In genomic region chrX:73849054-73849453, GRCh38 we compare ENCODE assay signal across 19 cellular contexts. TPM values are rescaled to one million over a fixed set of nuclear protein-coding genes. Genes with fewer than 3 reads are reported as not detected.
DNase-seq lines count a peak whose midpoint lies in the region; ATAC-seq and TF ChIP-seq lines count a peak whose summit lies in the region.
"Had no signal": no experiment of that assay in that cellular context is flagged by ENCODE, and none has a peak within 500 bp of the region (broad histone marks: within the 10 kb centered on the region; RNA-seq: fewer than 3 reads in every experiment).

No MANE protein-coding gene starts in this region.

- H3K4me3 Mint-ChIP-seq in CD4-positive, CD25-positive, alpha-beta regulatory T cell, result peak overlapping the region in 3 of 4 donors; percentile 71 to 84 (median 81)
- H3K4me3 Mint-ChIP-seq: activated B cell treated with CpG ODN at 0.5 μM for 24 hours, nephron progenitor cell had no signal

- no peaks in the 10 kb centered on the region for H3K9me3 ChIP-seq in CD4-positive, CD25-positive, alpha-beta regulatory T cell (ENCODE audit: control insufficient read depth in 2 of 2, low read length in 2 of 2)
- H3K9me3 ChIP-seq in HUES48 (ENCODE audit: control insufficient read depth, insufficient read depth, low read length), result peaks cover 68% of the 10 kb centered on the region
- no peaks in the 10 kb centered on the region for H3K9me3 ChIP-seq in mucosa of rectum (ENCODE audit: control insufficient read depth in 2 of 2, low read length in 2 of 2)
- H3K9me3 ChIP-seq: sigmoid colon, testis had no signal

- H3K9ac ChIP-seq in HUES48 (ENCODE audit: low read depth, low read length), result no peak overlapping the region
- H3K9ac ChIP-seq in mucosa of rectum (ENCODE audit: low read depth in 1 of 2, low read length in 2 of 2), result no peak overlapping the region

- H3K36me3 ChIP-seq in CD4-positive, CD25-positive, alpha-beta regulatory T cell (ENCODE audit: control insufficient read depth, insufficient read depth, low read length), result no peaks in the 10 kb centered on the region
- H3K36me3 ChIP-seq in HUES48 (ENCODE audit: control insufficient read depth, insufficient read depth, low read length), result no peaks in the 10 kb centered on the region
- H3K36me3 ChIP-seq in brain microvascular endothelial cell (replicated peaks), result no peaks in the 10 kb centered on the region
- H3K36me3 ChIP-seq in mucosa of rectum (ENCODE audit: control insufficient read depth in 2 of 2, insufficient read depth in 2 of 2, low read length in 2 of 2), result peaks cover 0 to 7% of the 10 kb centered on the region in 2 donors
- H3K36me3 ChIP-seq: sigmoid colon had no signal

- H3K27me3 Mint-ChIP-seq in CD4-positive, CD25-positive, alpha-beta regulatory T cell, result no peaks in the 10 kb centered on the region
- H3K27me3 Mint-ChIP-seq: activated B cell treated with CpG ODN at 0.5 μM for 24 hours had no signal

- peaks cover 4% of the 10 kb centered on the region for H3K4me1 ChIP-seq in CD4-positive, CD25-positive, alpha-beta regulatory T cell (ENCODE audit: control insufficient read depth, insufficient read depth, low read length, poor library complexity, severe bottlenecking)
- H3K4me1 ChIP-seq in HUES48 (ENCODE audit: control insufficient read depth, insufficient read depth, low read length) (peaks cover 11% of the 10 kb centered on the region), mucosa of rectum (ENCODE audit: control insufficient read depth in 2 of 2, insufficient read depth in 2 of 2, low read length in 2 of 2) (peaks cover 6 to 16% of the 10 kb centered on the region in 2 donors)
- H3K4me1 ChIP-seq: testis had no signal

- H3K4me1 Mint-ChIP-seq in CD4-positive, CD25-positive, alpha-beta regulatory T cell, result peaks cover 0 to 59% (median 6%) of the 10 kb centered on the region in 4 donors
- H3K4me1 Mint-ChIP-seq: activated B cell treated with CpG ODN at 0.5 μM for 24 hours, nephron progenitor cell had no signal

- no peaks in the 10 kb centered on the region for H3K9me3 Mint-ChIP-seq in CD4-positive, CD25-positive, alpha-beta regulatory T cell
- H3K9me3 Mint-ChIP-seq: activated B cell treated with CpG ODN at 0.5 μM for 24 hours had no signal

- DNase-seq in CD4-positive, CD25-positive, alpha-beta regulatory T cell, result no peak
- DNase-seq in brain microvascular endothelial cell (no peak), RWPE1 (ENCODE audit: low spot score) (no peak), NCI-H446 treated with DMSO at 0.1 percent for 48 hours (lab: John Stamatoyannopoulos, UW) (no peak), amniotic stem cell (lab: John Stamatoyannopoulos, UW) (no peak), SHP77 (lab: John Stamatoyannopoulos, UW) (no peak)
- DNase-seq: activated B cell treated with CpG ODN at 0.5 μM for 24 hours; activated effector memory CD4-positive, alpha-beta T cell treated with Interleukin-2 at 50 U/mL for 16 hours; Kasumi-1; NCI-H1436 treated with DMSO at 0.1 percent for 48 hours; NCI-H226; nephron progenitor cell; sigmoid colon; T-helper 2 cell; testis had no signal

- TF ChIP-seq CTCF in brain microvascular endothelial cell (IDR thresholded peaks at IDR 0.05; ENCODE audit: low read depth, low read length, missing control alignments), result no peak
- no peak for TF ChIP-seq CTCF in RWPE1 (conservative IDR thresholded peaks at IDR 0.05; ENCODE audit: low read depth)

- CTCF ChIA-PET in RWPE1 (lab: Yijun Ruan, JAX), result no interaction called here

- no peak for ATAC-seq in CD4-positive, CD25-positive, alpha-beta regulatory T cell (ENCODE audit: low read depth in 2 of 2)

- H3K27ac ChIP-seq in CD4-positive, CD25-positive, alpha-beta regulatory T cell (ENCODE audit: insufficient read depth, low read length, poor library complexity, severe bottlenecking), result no peak overlapping the region
- H3K27ac ChIP-seq in HUES48 (ENCODE audit: low read depth, low read length) (peak overlapping the region; percentile 9), brain microvascular endothelial cell (no peak overlapping the region), mucosa of rectum (ENCODE audit: low read depth in 2 of 2, low read length in 2 of 2) (no peak overlapping the region), RWPE1 (no peak overlapping the region)
- H3K27ac ChIP-seq: sigmoid colon, testis had no signal

- H3K27me3 ChIP-seq in CD4-positive, CD25-positive, alpha-beta regulatory T cell (ENCODE audit: control insufficient read depth, insufficient read depth, low read length), result no peaks in the 10 kb centered on the region
- H3K27me3 ChIP-seq in HUES48 (ENCODE audit: control insufficient read depth, insufficient read depth, low read length) (no peaks in the 10 kb centered on the region), brain microvascular endothelial cell (replicated peaks) (no peaks in the 10 kb centered on the region), mucosa of rectum (ENCODE audit: control insufficient read depth in 2 of 2, insufficient read depth in 2 of 2, low read length in 2 of 2) (no peaks in the 10 kb centered on the region)
- H3K27me3 ChIP-seq: sigmoid colon, testis had no signal

- peak overlapping the region in 2 of 3 donors; percentile 32 to 34 for H3K27ac Mint-ChIP-seq in CD4-positive, CD25-positive, alpha-beta regulatory T cell
- H3K27ac Mint-ChIP-seq: activated B cell treated with CpG ODN at 0.5 μM for 24 hours, nephron progenitor cell had no signal

- H3K36me3 Mint-ChIP-seq in CD4-positive, CD25-positive, alpha-beta regulatory T cell, result no peaks in the 10 kb centered on the region

- H3K4me3 ChIP-seq in CD4-positive, CD25-positive, alpha-beta regulatory T cell (ENCODE audit: low read depth, low read length), result no peak overlapping the region
- H3K4me3 ChIP-seq in HUES48 (ENCODE audit: low read depth, low read length), result peak overlapping the region; percentile 41; the same call in 1 of the 2 replicates
- H3K4me3 ChIP-seq in brain microvascular endothelial cell (ENCODE audit: low read depth, low read length), result peak overlapping the region; percentile 62
- H3K4me3 ChIP-seq in mucosa of rectum (ENCODE audit: low read length in 2 of 2), result peak overlapping the region; percentile 37 to 60
- H3K4me3 ChIP-seq: testis had no signal

- POLR2A ChIA-PET in RWPE1 (lab: Yijun Ruan, JAX; ENCODE audit: low non-redundant PET), result no interaction called here

- in situ Hi-C loops in brain microvascular endothelial cell (cut with HindIII; ENCODE audit: low pct_ligation_motif_present, low sequenced_read_pairs), result no loop called here

RNA-seq across cellular contexts. Expression of gene XIST, which starts 3.5 kb away (rescaled TPM):
- 455 TPM for total RNA-seq in CD4-positive, CD25-positive, alpha-beta regulatory T cell
- polyA plus RNA-seq in CD4-positive, CD25-positive, alpha-beta regulatory T cell, result 10 to 100 TPM in 2 of 4 donors, 1 to 10 TPM in 1, not detected in 1; 9.2 to 12.2 (median 10.9) TPM
- total RNA-seq: activated B cell treated with CpG ODN at 0.5 μM for 24 hours; activated CD8-positive, alpha-beta memory T cell treated with anti-CD3 and anti-CD28 coated beads for 36 hours; lung microvascular endothelial cell had no signal
